Comparison of ENCODE assay signal across 16 cellular contexts in genomic region chr20:63325554-63326313, GRCh38. TPM values are rescaled to one million over a fixed set of nuclear protein-coding genes. Genes with fewer than 3 reads are reported as not detected.
A peak's percentile ranks its signal among the peaks of the same experiment; 100 is the strongest.
DNase-seq lines count a peak whose midpoint lies in the region; ATAC-seq and TF ChIP-seq lines count a peak whose summit lies in the region.
"Had no signal": no experiment of that assay in that cellular context is flagged by ENCODE, and none has a peak within 500 bp of the region (broad histone marks: within the 10 kb centered on the region; RNA-seq: fewer than 3 reads in every experiment).

No MANE protein-coding gene starts in this region.

- peak overlapping the region; percentile 64 for H3K27ac Mint-ChIP-seq in activated CD8-positive, alpha-beta memory T cell treated with anti-CD3 and anti-CD28 coated beads, Interleukin-2, amount 10 ng/mL, durations not matched to agents 7 days and 5 days
- no peak overlapping the region for H3K27ac Mint-ChIP-seq in Calu3 (ENCODE audit: unreplicated experiment)
- peak overlapping the region; percentile 49 to 92 for H3K27ac Mint-ChIP-seq in effector memory CD8-positive, alpha-beta T cell

- H3K4me1 ChIP-seq in sigmoid colon (peaks cover 0 to 1% (median 0%) of the 10 kb centered on the region in 4 donors), PC-3 (ENCODE audit: insufficient read depth, low read length) (no peaks in the 10 kb centered on the region)

- H3K9me2 ChIP-seq in PC-3 (replicated peaks; ENCODE audit: low read length), result no peaks in the 10 kb centered on the region

- no peak overlapping the region for H3K27ac ChIP-seq in sigmoid colon
- H3K27ac ChIP-seq in PC-3 (ENCODE audit: low read length), result no peak overlapping the region
- H3K27ac ChIP-seq: GM23248 had no signal

- H3K9me3 ChIP-seq in sigmoid colon, result no peaks in the 10 kb centered on the region
- H3K9me3 ChIP-seq in PC-3 (ENCODE audit: low read length), result no peaks in the 10 kb centered on the region

- H3K4me1 Mint-ChIP-seq in activated CD8-positive, alpha-beta memory T cell treated with anti-CD3 and anti-CD28 coated beads, Interleukin-2, amount 10 ng/mL, durations not matched to agents 7 days and 5 days, result peaks cover 4% of the 10 kb centered on the region
- H3K4me1 Mint-ChIP-seq in Calu3 (ENCODE audit: low read depth, unreplicated experiment), result no peaks in the 10 kb centered on the region
- peaks cover 0 to 10% of the 10 kb centered on the region in 2 donors for H3K4me1 Mint-ChIP-seq in effector memory CD8-positive, alpha-beta T cell (ENCODE audit: low read depth in 2 of 2)

- no TSS peak for BruUV-seq in Calu3 (replicated peaks; lab: Mats Ljungman, UMichigan)
- BruUV-seq in PC-3 (replicated peaks; lab: Mats Ljungman, UMichigan), result no TSS peak

- no peak overlapping the region for H3K4me3 ChIP-seq in sigmoid colon
- no peak overlapping the region for H3K4me3 ChIP-seq in PC-3 (ENCODE audit: low read length)
- H3K4me3 ChIP-seq: GM12878, GM23248 had no signal

- H3K27me3 ChIP-seq in sigmoid colon (peaks cover 0 to 61% (median 11%) of the 10 kb centered on the region in 3 donors), PC-3 (ENCODE audit: low read length) (peaks cover 20% of the 10 kb centered on the region; the same call in 1 of the 2 replicates)

- H4K20me1 ChIP-seq in PC-3 (ENCODE audit: low read length), result no peaks in the 10 kb centered on the region

- intact Hi-C loops in Calu3 (cut with micrococcal nuclease; ENCODE audit: unreplicated experiment) (no loop called here), sigmoid colon (cut with DNase I) (no loop called here), PC-3 (cut with micrococcal nuclease) (no loop called here)

- ATAC-seq in activated CD8-positive, alpha-beta memory T cell treated with anti-CD3 and anti-CD28 coated beads, Interleukin-2, amount 10 ng/mL, durations not matched to agents 7 days and 5 days, result no peak
- no peak for ATAC-seq in effector memory CD8-positive, alpha-beta T cell (replicated peaks)
- ATAC-seq in HG02970 (IDR thresholded peaks at IDR 0.05; ENCODE audit: low FRiP score, unreplicated experiment) (no peak), PC-3 (no peak)
- ATAC-seq: GM12878 had no signal

- H3K9ac ChIP-seq in PC-3 (ENCODE audit: low read length), result no peak overlapping the region
- H3K9ac ChIP-seq: GM23248 had no signal

- no peaks in the 10 kb centered on the region for H3K9me3 Mint-ChIP-seq in activated CD8-positive, alpha-beta memory T cell treated with anti-CD3 and anti-CD28 coated beads, Interleukin-2, amount 10 ng/mL, durations not matched to agents 7 days and 5 days (ENCODE audit: low read depth)
- H3K9me3 Mint-ChIP-seq in Calu3 (ENCODE audit: low read depth, unreplicated experiment), result no peaks in the 10 kb centered on the region
- no peaks in the 10 kb centered on the region for H3K9me3 Mint-ChIP-seq in effector memory CD8-positive, alpha-beta T cell

- H3F3A ChIP-seq in PC-3 (ENCODE audit: low read length, unreplicated experiment), result no peaks in the 10 kb centered on the region

- no peak overlapping the region for H2AFZ ChIP-seq in PC-3 (ENCODE audit: low read length)
- H2AFZ ChIP-seq: GM23248 had no signal

- no peak overlapping the region for H3K4me2 ChIP-seq in PC-3 (ENCODE audit: low read length)

- H3K27me3 Mint-ChIP-seq in activated CD8-positive, alpha-beta memory T cell treated with anti-CD3 and anti-CD28 coated beads, Interleukin-2, amount 10 ng/mL, durations not matched to agents 7 days and 5 days, result peaks cover 21% of the 10 kb centered on the region
- peaks cover 86% of the 10 kb centered on the region for H3K27me3 Mint-ChIP-seq in Calu3 (ENCODE audit: unreplicated experiment)
- H3K27me3 Mint-ChIP-seq in effector memory CD8-positive, alpha-beta T cell, result peaks cover 0 to 19% of the 10 kb centered on the region in 2 donors

- CTCF ChIA-PET in activated CD8-positive, alpha-beta memory T cell treated with anti-CD3 and anti-CD28 coated beads, Interleukin-2, amount 10 ng/mL, durations not matched to agents 7 days and 5 days (lab: Charles Lee), result no interaction called here
- CTCF ChIA-PET in Calu3 (lab: Charles Lee), result interaction anchor here (0.6 kb wide), 1 partner anchor 369 kb away, joined by 3 read pairs; no protein-coding TSS in a partner anchor
- CTCF ChIA-PET in PC-3 (lab: Charles Lee), result no interaction called here

- 76 to 83% methylated on average over 8 of the region's 8 CpGs for WGBS in sigmoid colon, 2 donors

- peak; percentile 3 for TF ChIP-seq CTCF in Calu3 (IDR thresholded peaks at IDR 0.05; ENCODE audit: unreplicated experiment)
- no peak for TF ChIP-seq CTCF in sigmoid colon (IDR thresholded peaks at IDR 0.05)
- no peak for TF ChIP-seq CTCF in PC-3 (conservative IDR thresholded peaks at IDR 0.05; ENCODE audit: low read depth, low read length)

- no peaks in the 10 kb centered on the region for H3K36me3 Mint-ChIP-seq in activated CD8-positive, alpha-beta memory T cell treated with anti-CD3 and anti-CD28 coated beads, Interleukin-2, amount 10 ng/mL, durations not matched to agents 7 days and 5 days
- peaks cover 4% of the 10 kb centered on the region for H3K36me3 Mint-ChIP-seq in Calu3 (ENCODE audit: insufficient read depth, unreplicated experiment)
- peaks cover 6% of the 10 kb centered on the region for H3K36me3 Mint-ChIP-seq in effector memory CD8-positive, alpha-beta T cell (ENCODE audit: insufficient read depth)

- H3K4me3 Mint-ChIP-seq in activated CD8-positive, alpha-beta memory T cell treated with anti-CD3 and anti-CD28 coated beads, Interleukin-2, amount 10 ng/mL, durations not matched to agents 7 days and 5 days, result no peak overlapping the region
- no peak overlapping the region for H3K4me3 Mint-ChIP-seq in Calu3 (ENCODE audit: low read depth, unreplicated experiment)
- no peak overlapping the region for H3K4me3 Mint-ChIP-seq in effector memory CD8-positive, alpha-beta T cell

- TF ChIP-seq EP300 in sigmoid colon (IDR thresholded peaks at IDR 0.05), result no peak

- POLR2A ChIA-PET in PC-3 (lab: Charles Lee; ENCODE audit: unreplicated experiment), result no interaction called here

- no peak for DNase-seq in activated CD8-positive, alpha-beta memory T cell treated with anti-CD3 and anti-CD28 coated beads, Interleukin-2, amount 10 ng/mL, durations not matched to agents 7 days and 5 days
- DNase-seq in activated CD8-positive, alpha-beta memory T cell treated with anti-CD3 and anti-CD28 coated beads, Interleukin-2, amount 50 U/mL, for 4 hours, result no peak
- DNase-seq in Calu3, result no peak
- DNase-seq in effector memory CD8-positive, alpha-beta T cell, result no peak
- DNase-seq in sigmoid colon, result peak; percentile 41
- no peak for DNase-seq in NCI-H446 treated with DMSO at 0.1 percent for 48 hours (lab: John Stamatoyannopoulos, UW)
- DNase-seq in PC-3, result no peak
- DNase-seq: 8988T, DMS53, GM23248, NCI-H146, NCI-H226, NCI-H526 treated with DMSO at 0.1 percent for 48 hours had no signal

- H3K79me2 ChIP-seq in PC-3 (ENCODE audit: low read length), result no peaks in the 10 kb centered on the region

- H3K36me3 ChIP-seq in sigmoid colon (no peaks in the 10 kb centered on the region), PC-3 (ENCODE audit: low read depth, low read length) (no peaks in the 10 kb centered on the region)

- TF ChIP-seq POLR2A in sigmoid colon (IDR thresholded peaks at IDR 0.05), result no peak

RNA-seq across cellular contexts. Expression of gene COL20A1, which starts 32.7 kb away (rescaled TPM):
- total RNA-seq in activated CD8-positive, alpha-beta memory T cell treated with anti-CD3 and anti-CD28 coated beads, Interleukin-2, amount 10 ng/mL, durations not matched to agents 7 days and 5 days, result not detected
- total RNA-seq in Calu3 (2022), result 0.44 TPM in 1 of 2 replicates, not detected in the other
- total RNA-seq in sigmoid colon, result not detected
- polyA plus RNA-seq in sigmoid colon, result under 1 TPM in 1 of 3 donors, not detected in 2; 0.07 TPM
- total RNA-seq in PC-3 (2014; rRNA removed), result not detected in 2 replicates
- total RNA-seq: G401, GM12878, GM23248 had no signal
- polyA plus RNA-seq: GM12878, GM23248 had no signal

RNA-seq across cellular contexts. Expression of gene CHRNA4, which starts 35.4 kb away (rescaled TPM):
- not detected for total RNA-seq in activated CD8-positive, alpha-beta memory T cell treated with anti-CD3 and anti-CD28 coated beads, Interleukin-2, amount 10 ng/mL, durations not matched to agents 7 days and 5 days
- total RNA-seq in Calu3 (2022), result not detected in 2 replicates
- total RNA-seq in sigmoid colon, result 1 to 10 TPM in 1 of 4 donors, not detected in 3; 1.1 TPM
- under 1 TPM in 1 of 3 donors, not detected in 2; 0.07 TPM for polyA plus RNA-seq in sigmoid colon
- not detected in 2 replicates for total RNA-seq in PC-3 (2014; rRNA removed)
- total RNA-seq: GM23248 had no signal
- polyA plus RNA-seq: GM23248 had no signal

RNA-seq across cellular contexts. Expression of gene ARFGAP1, which starts 53.1 kb away (rescaled TPM):
- 10 to 100 TPM; 79.6 to 90.2 TPM for total RNA-seq in activated CD8-positive, alpha-beta memory T cell treated with anti-CD3 and anti-CD28 coated beads, Interleukin-2, amount 10 ng/mL, durations not matched to agents 7 days and 5 days
- total RNA-seq in Calu3 (2022), result 127 and 146 TPM in 2 replicates
- 10 to 100 TPM; 20.3 to 53.7 (median 34.4) TPM for total RNA-seq in sigmoid colon
- 100 to 1,000 TPM in 1 of 3 donors, 10 to 100 TPM in 2; 19.8 to 109 (median 24.3) TPM for polyA plus RNA-seq in sigmoid colon
- 75.6 and 92.0 TPM in 2 replicates for total RNA-seq in PC-3 (2014; rRNA removed)
